ENCODE assay signal across 32 cellular contexts in the genomic region with DNA sequence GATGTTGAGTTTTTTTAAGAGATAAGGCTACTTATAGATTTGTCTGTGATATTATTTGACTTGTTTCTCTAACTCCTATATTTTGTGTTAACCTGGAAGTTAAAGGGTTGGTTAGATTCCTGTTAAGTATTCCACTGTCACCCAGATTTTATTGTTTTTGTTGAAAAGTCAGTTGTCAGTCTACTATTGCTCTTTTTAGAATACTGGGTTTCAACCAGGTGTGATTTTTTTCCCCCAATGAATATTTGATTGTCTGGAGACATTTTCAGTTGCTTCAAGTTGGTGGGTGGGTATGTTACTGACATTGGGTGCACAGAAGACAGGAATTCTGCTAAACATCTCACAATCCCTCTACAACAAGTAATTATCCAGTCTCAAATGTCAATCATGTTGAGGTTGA. TPM values are rescaled to one million over a fixed set of nuclear protein-coding genes. Genes with fewer than 3 reads are reported as not detected.
"Had no signal": no experiment of that assay in that cellular context is flagged by ENCODE, and none has a peak within 500 bp of the region (broad histone marks: within the 10 kb centered on the region; RNA-seq: fewer than 3 reads in every experiment).

No MANE protein-coding gene starts in this region.

- ATAC-seq: natural killer cell; psoas muscle; right cardiac atrium; sciatic nerve; stimulated activated memory B cell treated with anti-CD40 and anti-IgM and Interleukin-4, amounts not matched to agents 10 μg/mL and 1 μg/mL and 100 μg/mL, for 72 hours; stimulated activated naive CD8-positive, alpha-beta T cell treated with anti-CD3 and anti-CD28 coated beads, Interleukin-15, amount 100 ng/mL, for 72 hours; stimulated activated naive CD8-positive, alpha-beta T cell treated with anti-CD3 and anti-CD28 coated beads, Interleukin-15, Interleukin-2, amounts not matched to agents 100 U/mL and 50 U/mL, for 24 hours; upper lobe of right lung had no signal

- H3K9ac ChIP-seq: neural progenitor cell, parathyroid adenoma had no signal

- H3K4me1 ChIP-seq: neural progenitor cell, parathyroid adenoma, psoas muscle, spleen, suprapubic skin, testis, tibial artery, transverse colon, upper lobe of right lung, uterus had no signal

- H2AFZ ChIP-seq: neural progenitor cell, parathyroid adenoma had no signal

- H3K4me3 ChIP-seq: neural progenitor cell, ovary, psoas muscle, skin epidermis, smooth muscle cell, spleen, suprapubic skin, testis, tibial artery, transverse colon, upper lobe of right lung, uterus had no signal

- H3K4me2 ChIP-seq: neural progenitor cell, smooth muscle cell had no signal

- H3K27me3 ChIP-seq: neural progenitor cell, ovary, spleen, suprapubic skin, testis, tibial artery, transverse colon, upper lobe of right lung, uterus had no signal

- H3K79me2 ChIP-seq: parathyroid adenoma had no signal

- H3K36me3 ChIP-seq: neural progenitor cell, ovary, spleen, suprapubic skin, tibial artery, transverse colon, upper lobe of right lung, uterus had no signal

- DNase-seq: natural killer cell; occipital lobe; ovary; posterior cingulate gyrus; psoas muscle; right cardiac atrium; spleen; stimulated activated CD4-positive, alpha-beta T cell treated with anti-CD3 and anti-CD28 coated beads, Interleukin-12 subunit alpha, Interleukin-12 subunit beta, amount 100 ng/mL, for 4 hours; stimulated activated CD4-positive, alpha-beta T cell treated with anti-CD3 and anti-CD28 coated beads, Interleukin-1b, Interleukin-23, amount 100 ng/mL, for 48 hours; stimulated activated CD4-positive, alpha-beta T cell treated with anti-CD3 and anti-CD28 coated beads, Interleukin-4, amount 100 ng/mL, for 1 hour; stimulated activated CD4-positive, alpha-beta T cell treated with anti-CD3 and anti-CD28 coated beads, Interleukin-4, amount 100 ng/mL, for 4 hours; stimulated activated CD8-positive, alpha-beta memory T cell treated with anti-CD3 and anti-CD28 coated beads, Interleukin-4, amount 100 ng/mL, for 48 hours; stimulated activated naive CD4-positive, alpha-beta T cell; stimulated activated naive CD8-positive, alpha-beta T cell treated with anti-CD3 and anti-CD28 coated beads, Interleukin-15, amount 100 ng/mL, for 72 hours; stimulated activated naive CD8-positive, alpha-beta T cell treated with anti-CD3 and anti-CD28 coated beads, Interleukin-15, Interleukin-2, amounts not matched to agents 100 U/mL and 50 U/mL, for 24 hours; substantia nigra; testis; tibial artery; transverse colon; upper lobe of right lung; uterus had no signal

- H3K27ac ChIP-seq: neural progenitor cell, ovary, parathyroid adenoma, psoas muscle, skin epidermis, spleen, suprapubic skin, testis, tibial artery, transverse colon, upper lobe of right lung, uterus had no signal

- H3K9me3 ChIP-seq: ovary, psoas muscle, suprapubic skin, testis, upper lobe of right lung, uterus had no signal

RNA-seq across cellular contexts. Expression of a gene that starts 43.8 kb away (rescaled TPM):
- total RNA-seq: natural killer cell, osteoblast, ovary, progenitor cell of endocrine pancreas, psoas muscle, renal cortical epithelial cell, right cardiac atrium, sciatic nerve, smooth muscle cell, spleen, transverse colon, upper lobe of right lung, urinary bladder, uterus had no signal
- polyA plus RNA-seq: ovary, psoas muscle, right cardiac atrium, smooth muscle cell, spleen, urinary bladder had no signal
